ENCODE assay signal across 21 cellular contexts in genomic region chr12:12331244-12331771, GRCh38. TPM values are rescaled to one million over a fixed set of nuclear protein-coding genes. Genes with fewer than 3 reads are reported as not detected.
DNase-seq lines count a peak whose midpoint lies in the region; ATAC-seq and TF ChIP-seq lines count a peak whose summit lies in the region.
"Had no signal": no experiment of that assay in that cellular context is flagged by ENCODE, and none has a peak within 500 bp of the region (broad histone marks: within the 10 kb centered on the region; RNA-seq: fewer than 3 reads in every experiment).

No MANE protein-coding gene starts in this region.

- no peak overlapping the region for H3K4me3 ChIP-seq in HEK293 (ENCODE audit: low read depth, low read length)
- H3K4me3 ChIP-seq in body of pancreas: no peak overlapping the region
- H3K4me3 ChIP-seq in rectal smooth muscle tissue (ENCODE audit: low read length): no peak overlapping the region
- H3K4me3 ChIP-seq: colonic mucosa, gastrocnemius medialis had no signal

- H3K4me1 ChIP-seq in HEK293 (ENCODE audit: control insufficient read depth, insufficient read depth, low read length): peaks cover 12% of the 10 kb centered on the region
- H3K4me1 ChIP-seq in body of pancreas: peaks cover 54% of the 10 kb centered on the region
- H3K4me1 ChIP-seq in rectal smooth muscle tissue (ENCODE audit: control insufficient read depth, insufficient read depth, low read length): peaks cover 4% of the 10 kb centered on the region

- no peak for TF ChIP-seq POLR2A in body of pancreas (IDR thresholded peaks at IDR 0.05)

- H3K36me3 ChIP-seq in HEK293 (ENCODE audit: control insufficient read depth in 2 of 2, insufficient read depth in 1 of 2, low read length in 2 of 2) (no peaks in the 10 kb centered on the region; a peak in 1 of 3 replicates), body of pancreas (replicated peaks in 1 of 2; ENCODE audit: insufficient read depth in 1 of 2, low read depth in 2 of 2) (no peaks in the 10 kb centered on the region), rectal smooth muscle tissue (ENCODE audit: control insufficient read depth, insufficient read depth, low read length) (no peaks in the 10 kb centered on the region)
- H3K36me3 ChIP-seq: colonic mucosa, gastrocnemius medialis had no signal

- TF ChIP-seq CTCF in HEK293 (tag by site-specific recombination; IDR thresholded peaks at IDR 0.05) (no peak), body of pancreas (IDR thresholded peaks at IDR 0.05) (no peak)

- CTCF ChIA-PET in HEK293 (lab: Yijun Ruan, JAX): interaction anchor here (3.4 kb wide), 1 partner anchor 298 kb away, joined by 13 read pairs; no protein-coding TSS in a partner anchor

- peak in 2 of 4 donors; percentile 32 to 34 for DNase-seq in body of pancreas
- peak; percentile 80 for DNase-seq in left kidney (ENCODE audit: low read depth, low spot score)
- DNase-seq in NCI-H69 (lab: John Stamatoyannopoulos, UW): no peak
- DNase-seq in SKM-1 (lab: John Stamatoyannopoulos, UW; ENCODE audit: unreplicated experiment): no peak
- DNase-seq in activated CD4-positive, alpha-beta T cell treated with anti-CD3 and anti-CD28 coated beads for 4 hours: no peak
- DNase-seq in A172 (ENCODE audit: low spot score): no peak
- DNase-seq: activated CD4-positive, alpha-beta T cell treated with anti-CD3 and anti-CD28 coated beads for 36 hours; activated CD8-positive, alpha-beta memory T cell treated with anti-CD3 and anti-CD28 coated beads, Interleukin-2, amount 50 U/mL, for 4 hours; activated gamma-delta T cell; amniotic stem cell; colonic mucosa; COR-L47; EL; gastrocnemius medialis; NCI-H1930; NCI-H524 treated with DMSO at 0.1 percent for 48 hours; stimulated activated CD4-positive, alpha-beta T cell treated with anti-CD3 and anti-CD28 coated beads, Interleukin-1b, Interleukin-23, amount 100 ng/mL, for 48 hours; T1000 had no signal

- no peaks in the 10 kb centered on the region for H3K27me3 ChIP-seq in body of pancreas
- no peaks in the 10 kb centered on the region for H3K27me3 ChIP-seq in rectal smooth muscle tissue (ENCODE audit: control insufficient read depth, insufficient read depth, low read length)
- H3K27me3 ChIP-seq: colonic mucosa, gastrocnemius medialis had no signal

- H3K27ac ChIP-seq in HEK293 (ENCODE audit: extremely low read depth, low read depth, low read length) (no peak overlapping the region), body of pancreas (peak overlapping the region; percentile 52 to 83 (median 70)), rectal smooth muscle tissue (ENCODE audit: low read depth, low read length) (no peak overlapping the region)
- H3K27ac ChIP-seq: colonic mucosa, gastrocnemius medialis had no signal

- ATAC-seq in body of pancreas: no peak
- ATAC-seq: activated CD4-positive, alpha-beta T cell treated with anti-CD3 and anti-CD28 coated beads for 36 hours; gastrocnemius medialis; sciatic nerve had no signal

- H3K9me3 ChIP-seq in HEK293 (ENCODE audit: control insufficient read depth, insufficient read depth, low read depth, low read length) (no peaks in the 10 kb centered on the region), body of pancreas (no peaks in the 10 kb centered on the region)
- H3K9me3 ChIP-seq: colonic mucosa, gastrocnemius medialis had no signal

- intact Hi-C loops in body of pancreas (cut with DNase I): loop anchor here (10.0 kb wide), 1 partner anchor 57 kb away; no protein-coding TSS in a partner anchor

- POLR2A ChIA-PET in HEK293 (lab: Yijun Ruan, JAX): no interaction called here

- WGBS in body of pancreas, 2 donors: 57 to 60% methylated on average over 7 of the region's 7 CpGs

- H3K9ac ChIP-seq in rectal smooth muscle tissue (ENCODE audit: low read length): peak overlapping the region; percentile 21

TF ChIP-seq in HEK293, 187 proteins besides CTCF, POLR2A, EP300 and RAD21:
- no peak for TF ChIP-seq ZNF423 (tag by site-specific recombination; IDR thresholded peaks at IDR 0.05)
- TF ChIP-seq ZNF660 (tag by site-specific recombination; IDR thresholded peaks at IDR 0.05): no peak
- peak; percentile 90 for TF ChIP-seq EGR2 (tag by site-specific recombination; IDR thresholded peaks at IDR 0.05; ENCODE audit: low read depth)
- TF ChIP-seq ZEB2 (tag by site-specific recombination; IDR thresholded peaks at IDR 0.05): no peak
- TF ChIP-seq, protein P1, sequence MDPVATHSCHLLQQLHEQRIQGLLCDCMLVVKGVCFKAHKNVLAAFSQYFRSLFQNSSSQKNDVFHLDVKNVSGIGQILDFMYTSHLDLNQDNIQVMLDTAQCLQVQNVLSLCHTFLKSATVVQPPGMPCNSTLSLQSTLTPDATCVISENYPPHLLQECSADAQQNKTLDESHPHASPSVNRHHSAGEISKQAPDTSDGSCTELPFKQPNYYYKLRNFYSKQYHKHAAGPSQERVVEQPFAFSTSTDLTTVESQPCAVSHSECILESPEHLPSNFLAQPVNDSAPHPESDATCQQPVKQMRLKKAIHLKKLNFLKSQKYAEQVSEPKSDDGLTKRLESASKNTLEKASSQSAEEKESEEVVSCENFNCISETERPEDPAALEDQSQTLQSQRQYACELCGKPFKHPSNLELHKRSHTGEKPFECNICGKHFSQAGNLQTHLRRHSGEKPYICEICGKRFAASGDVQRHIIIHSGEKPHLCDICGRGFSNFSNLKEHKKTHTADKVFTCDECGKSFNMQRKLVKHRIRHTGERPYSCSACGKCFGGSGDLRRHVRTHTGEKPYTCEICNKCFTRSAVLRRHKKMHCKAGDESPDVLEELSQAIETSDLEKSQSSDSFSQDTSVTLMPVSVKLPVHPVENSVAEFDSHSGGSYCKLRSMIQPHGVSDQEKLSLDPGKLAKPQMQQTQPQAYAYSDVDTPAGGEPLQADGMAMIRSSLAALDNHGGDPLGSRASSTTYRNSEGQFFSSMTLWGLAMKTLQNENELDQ (tag by site-specific recombination; IDR thresholded peaks at IDR 0.05; ENCODE audit: low read depth): no peak
- peak; percentile 89 for TF ChIP-seq ZFHX2 (tag by site-specific recombination; conservative IDR thresholded peaks at IDR 0.05)
- TF ChIP-seq ZIC2 (tag by site-specific recombination; IDR thresholded peaks at IDR 0.05): peak; percentile 59
- no peak for TF ChIP-seq ZNF501 (tag by site-specific recombination; IDR thresholded peaks at IDR 0.05)
TF ChIP-seq in HEK293: peak in this region for 3.

RNA-seq across cellular contexts. Expression of gene MANSC1, which starts 18.7 kb away (rescaled TPM):
- 10 to 100 TPM in 1 of 2 donors, 1 to 10 TPM in 1; 8.9 to 12.2 TPM for total RNA-seq in body of pancreas
- 0.55 and 1.1 TPM in 2 replicates for total RNA-seq in A172 (2014; rRNA removed; shearing (Covaris generic))

RNA-seq across cellular contexts. Expression of gene BORCS5, which starts 25.6 kb away (rescaled TPM):
- total RNA-seq in body of pancreas: 10 to 100 TPM in 1 of 2 donors, 1 to 10 TPM in 1; 5.6 to 18.4 TPM
- 5.2 and 12.2 TPM in 2 replicates for total RNA-seq in A172 (2014; rRNA removed; shearing (Covaris generic))

Comparison
In these comparisons a context has a peak if more than half of its experiments do, and no peak if none do; other contexts are left out.
1. H3K27ac ChIP-seq: peak in body of pancreas (4 of 4); none in HEK293 (single experiment) and rectal smooth muscle tissue (single experiment).